In genomic region chr19:45862564-45863334, GRCh38 we compare ENCODE assay signal across 1 cellular context.
TF ChIP-seq lines count a peak whose summit lies in the region.

Gene SYMPK, minus strand, starts transcription at chr19:45863147. Its CDS starts 8,652 bp downstream, at chr19:45854495.

TF ChIP-seq in K562, 482 proteins besides CTCF, POLR2A, EP300 and RAD21 (continued from another document and continues in another):
- TF ChIP-seq THAP12 (CRISPR knock-in tag; IDR thresholded peaks at IDR 0.05) (no peak), CCNT2 (IDR thresholded peaks at IDR 0.05; ENCODE audit: borderline replicate concordance, extremely low read depth, insufficient read length, low read depth, low read length) (peak; percentile 69), TAF7 (tag; IDR thresholded peaks at IDR 0.05) (peak; percentile 82), ZNF780A (CRISPR knock-in tag; IDR thresholded peaks at IDR 0.05) (no peak), SIN3B (IDR thresholded peaks at IDR 0.05; ENCODE audit: low read depth) (peak; percentile 66), ADNP (tag; IDR thresholded peaks at IDR 0.05) (no peak), NUFIP1 (IDR thresholded peaks at IDR 0.05; ENCODE audit: partially characterized antibody) (no peak), ZBTB1 (CRISPR knock-in tag; IDR thresholded peaks at IDR 0.05; ENCODE audit: borderline replicate concordance, low read depth) (no peak; the same call in 1 of the 2 replicates), CCAR2 (IDR thresholded peaks at IDR 0.05; ENCODE audit: low read depth, low read length) (no peak), E2F4 (CRISPR knock-in tag; IDR thresholded peaks at IDR 0.05; ENCODE audit: low read depth) (no peak), ZNF3 (CRISPR knock-in tag; IDR thresholded peaks at IDR 0.05) (no peak), ZC3H8 (IDR thresholded peaks at IDR 0.05) (no peak), SNAPC5 (CRISPR knock-in tag; IDR thresholded peaks at IDR 0.05) (no peak), ARID2 (IDR thresholded peaks at IDR 0.05) (no peak), STAG1 (CRISPR knock-in tag; IDR thresholded peaks at IDR 0.05; ENCODE audit: borderline replicate concordance) (no peak), ARID1B (IDR thresholded peaks at IDR 0.05) (no peak), LEF1 (IDR thresholded peaks at IDR 0.05) (no peak; the same call in 1 of the 2 replicates), KLF13 (tag; IDR thresholded peaks at IDR 0.05; ENCODE audit: borderline replicate concordance, low read depth) (0 out of 2 replicates have a peak, but pooled peaks have one; percentile 75), BDP1 (IDR thresholded peaks at IDR 0.05; ENCODE audit: insufficient read depth, insufficient read length) (no peak), ZNF282 (CRISPR knock-in tag; IDR thresholded peaks at IDR 0.05) (no peak), ZNF134 (CRISPR knock-in tag; conservative IDR thresholded peaks at IDR 0.05) (no peak), GTF2A2 (tag; IDR thresholded peaks at IDR 0.05) (no peak), HINFP (tag; conservative IDR thresholded peaks at IDR 0.05; ENCODE audit: low read depth) (no peak), FOXK1 (CRISPR knock-in tag; IDR thresholded peaks at IDR 0.05; ENCODE audit: borderline replicate concordance) (no peak), KLF10 (CRISPR knock-in tag; IDR thresholded peaks at IDR 0.05) (no peak), ARID3B (CRISPR knock-in tag; IDR thresholded peaks at IDR 0.05; ENCODE audit: borderline replicate concordance) (no peak), MCM7 (IDR thresholded peaks at IDR 0.05) (no peak), HLTF (IDR thresholded peaks at IDR 0.05) (no peak), SETDB1 (IDR thresholded peaks at IDR 0.05; ENCODE audit: low read length) (no peak), HOXB6 (CRISPR knock-in tag; IDR thresholded peaks at IDR 0.05; ENCODE audit: borderline replicate concordance) (no peak), MYNN (IDR thresholded peaks at IDR 0.05) (no peak), MYNN (CRISPR knock-in tag; IDR thresholded peaks at IDR 0.05) (no peak), TCF3 (CRISPR knock-in tag; IDR thresholded peaks at IDR 0.05) (no peak; the same call in 1 of the 2 replicates), ZNF592 (IDR thresholded peaks at IDR 0.05) (no peak; the same call in 1 of the 2 replicates), CBFA2T2 (conservative IDR thresholded peaks at IDR 0.05) (no peak), TAF9B (IDR thresholded peaks at IDR 0.05; ENCODE audit: partially characterized antibody) (no peak), CAMTA2 (CRISPR knock-in tag; conservative IDR thresholded peaks at IDR 0.05) (no peak), RCOR1 (IDR thresholded peaks at IDR 0.05; ENCODE audit: borderline replicate concordance in 1 of 2, low read depth in 2 of 2, low read length in 2 of 2) (peak in 1 of 2 experiments; percentile 23; a peak in 1 of 4 replicates), ZNF395 (CRISPR knock-in tag; IDR thresholded peaks at IDR 0.05) (no peak; the same call in 1 of the 2 replicates), ZNF740 (CRISPR knock-in tag; IDR thresholded peaks at IDR 0.05) (no peak), ZNF740 (tag; IDR thresholded peaks at IDR 0.05) (no peak), ZNF23 (CRISPR knock-in tag; IDR thresholded peaks at IDR 0.05) (no peak), RBM15 (IDR thresholded peaks at IDR 0.05; ENCODE audit: insufficient read depth, low read length) (no peak), FOXA1 (IDR thresholded peaks at IDR 0.05; ENCODE audit: borderline replicate concordance) (no peak), USF1 (CRISPR knock-in tag; IDR thresholded peaks at IDR 0.05) (peak; percentile 49; the same call in 1 of the 2 replicates), POLR3A (IDR thresholded peaks at IDR 0.05; ENCODE audit: borderline replicate concordance, extremely low read depth, insufficient read depth, insufficient read length) (no peak), GATAD2A (IDR thresholded peaks at IDR 0.05) (no peak), GTF2E2 (tag; IDR thresholded peaks at IDR 0.05) (0 out of 2 replicates have a peak, but pooled peaks have one; percentile 66), ZNF311 (CRISPR knock-in tag; IDR thresholded peaks at IDR 0.05) (no peak), ZNF316 (IDR thresholded peaks at IDR 0.05) (no peak), NFRKB (IDR thresholded peaks at IDR 0.05; ENCODE audit: low read depth) (peak; percentile 73)
- TF ChIP-seq, protein P1, sequence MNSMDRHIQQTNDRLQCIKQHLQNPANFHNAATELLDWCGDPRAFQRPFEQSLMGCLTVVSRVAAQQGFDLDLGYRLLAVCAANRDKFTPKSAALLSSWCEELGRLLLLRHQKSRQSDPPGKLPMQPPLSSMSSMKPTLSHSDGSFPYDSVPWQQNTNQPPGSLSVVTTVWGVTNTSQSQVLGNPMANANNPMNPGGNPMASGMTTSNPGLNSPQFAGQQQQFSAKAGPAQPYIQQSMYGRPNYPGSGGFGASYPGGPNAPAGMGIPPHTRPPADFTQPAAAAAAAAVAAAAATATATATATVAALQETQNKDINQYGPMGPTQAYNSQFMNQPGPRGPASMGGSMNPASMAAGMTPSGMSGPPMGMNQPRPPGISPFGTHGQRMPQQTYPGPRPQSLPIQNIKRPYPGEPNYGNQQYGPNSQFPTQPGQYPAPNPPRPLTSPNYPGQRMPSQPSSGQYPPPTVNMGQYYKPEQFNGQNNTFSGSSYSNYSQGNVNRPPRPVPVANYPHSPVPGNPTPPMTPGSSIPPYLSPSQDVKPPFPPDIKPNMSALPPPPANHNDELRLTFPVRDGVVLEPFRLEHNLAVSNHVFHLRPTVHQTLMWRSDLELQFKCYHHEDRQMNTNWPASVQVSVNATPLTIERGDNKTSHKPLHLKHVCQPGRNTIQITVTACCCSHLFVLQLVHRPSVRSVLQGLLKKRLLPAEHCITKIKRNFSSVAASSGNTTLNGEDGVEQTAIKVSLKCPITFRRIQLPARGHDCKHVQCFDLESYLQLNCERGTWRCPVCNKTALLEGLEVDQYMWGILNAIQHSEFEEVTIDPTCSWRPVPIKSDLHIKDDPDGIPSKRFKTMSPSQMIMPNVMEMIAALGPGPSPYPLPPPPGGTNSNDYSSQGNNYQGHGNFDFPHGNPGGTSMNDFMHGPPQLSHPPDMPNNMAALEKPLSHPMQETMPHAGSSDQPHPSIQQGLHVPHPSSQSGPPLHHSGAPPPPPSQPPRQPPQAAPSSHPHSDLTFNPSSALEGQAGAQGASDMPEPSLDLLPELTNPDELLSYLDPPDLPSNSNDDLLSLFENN (IDR thresholded peaks at IDR 0.05; ENCODE audit: low read depth in 2 of 2, low read length in 2 of 2): no peak
- TF ChIP-seq, protein P2, sequence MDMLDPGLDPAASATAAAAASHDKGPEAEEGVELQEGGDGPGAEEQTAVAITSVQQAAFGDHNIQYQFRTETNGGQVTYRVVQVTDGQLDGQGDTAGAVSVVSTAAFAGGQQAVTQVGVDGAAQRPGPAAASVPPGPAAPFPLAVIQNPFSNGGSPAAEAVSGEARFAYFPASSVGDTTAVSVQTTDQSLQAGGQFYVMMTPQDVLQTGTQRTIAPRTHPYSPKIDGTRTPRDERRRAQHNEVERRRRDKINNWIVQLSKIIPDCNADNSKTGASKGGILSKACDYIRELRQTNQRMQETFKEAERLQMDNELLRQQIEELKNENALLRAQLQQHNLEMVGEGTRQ (CRISPR knock-in tag; IDR thresholded peaks at IDR 0.05): peak; percentile 72
